8 cellular contexts compared by ENCODE assay signal in the genomic region with DNA sequence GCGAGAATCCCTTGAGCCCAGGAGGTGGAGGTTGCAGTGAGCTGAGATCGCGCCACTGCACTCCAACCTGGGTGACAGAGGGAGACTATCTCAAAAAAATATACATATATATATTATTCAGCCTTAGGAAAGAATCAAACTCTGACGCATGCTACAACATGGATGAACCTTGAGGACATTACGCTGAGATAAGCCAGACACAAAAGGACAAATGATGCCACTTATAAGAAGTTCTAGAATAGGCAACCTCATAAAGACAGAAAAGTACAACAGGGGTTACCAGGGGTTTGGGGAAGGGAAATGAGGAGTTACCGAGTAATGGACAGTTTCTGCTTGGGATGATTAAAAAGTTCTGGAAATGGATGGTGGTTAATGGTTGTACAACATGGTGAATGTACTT. TPM values are rescaled to one million over a fixed set of nuclear protein-coding genes. Genes with fewer than 3 reads are reported as not detected.
A peak's percentile ranks its signal among the peaks of the same experiment; 100 is the strongest.
DNase-seq lines count a peak whose midpoint lies in the region; ATAC-seq, FAIRE-seq and TF ChIP-seq lines count a peak whose summit lies in the region.

No MANE protein-coding gene starts in this region.

- peak overlapping the region; percentile 81 for H3K27ac Mint-ChIP-seq in stimulated activated naive CD8-positive, alpha-beta T cell treated with anti-CD3 and anti-CD28 coated beads, Interleukin-15, Interleukin-2, amounts not matched to agents 100 ng/mL and 50 ng/mL, for 24 hours

- no peak for TF ChIP-seq CTCF in bronchial epithelial cell (IDR thresholded peaks at IDR 0.05; ENCODE audit: insufficient read depth, low read length, severe bottlenecking)
- TF ChIP-seq CTCF in mucosa of descending colon (IDR thresholded peaks at IDR 0.05) = no peak

- H3K9me3 Mint-ChIP-seq in stimulated activated naive CD8-positive, alpha-beta T cell treated with anti-CD3 and anti-CD28 coated beads, Interleukin-15, Interleukin-2, amounts not matched to agents 100 ng/mL and 50 ng/mL, for 24 hours = no peaks in the 10 kb centered on the region

- peak overlapping the region; percentile 87 for H3K4me3 ChIP-seq in bronchial epithelial cell (ENCODE audit: low read depth, low read length)
- H3K4me3 ChIP-seq in mucosa of descending colon = peak overlapping the region; percentile 37

- H3K36me3 Mint-ChIP-seq in stimulated activated naive CD8-positive, alpha-beta T cell treated with anti-CD3 and anti-CD28 coated beads, Interleukin-15, Interleukin-2, amounts not matched to agents 100 ng/mL and 50 ng/mL, for 24 hours (ENCODE audit: low read depth) = peaks cover 29% of the 10 kb centered on the region

- H3K27me3 Mint-ChIP-seq in stimulated activated naive CD8-positive, alpha-beta T cell treated with anti-CD3 and anti-CD28 coated beads, Interleukin-15, Interleukin-2, amounts not matched to agents 100 ng/mL and 50 ng/mL, for 24 hours = no peaks in the 10 kb centered on the region

- peaks cover 1% of the 10 kb centered on the region for H3K27me3 ChIP-seq in bronchial epithelial cell (ENCODE audit: control insufficient read depth, insufficient read depth, low read length)

- no peaks in the 10 kb centered on the region for H3K9me3 ChIP-seq in mucosa of descending colon

- intact Hi-C loops in mucosa of descending colon (cut with DNase I, micrococcal nuclease) = loop anchor here in 1 of 2 donors (10.0 kb wide), 1 partner anchor 102 kb away; a partner anchor contains a TSS

- no peak for DNase-seq in stimulated activated naive CD8-positive, alpha-beta T cell treated with anti-CD3 and anti-CD28 coated beads, Interleukin-15, Interleukin-2, amounts not matched to agents 100 U/mL and 50 U/mL, for 24 hours
- DNase-seq in bronchial epithelial cell (ENCODE audit: low read depth) (no peak), mucosa of descending colon (no peak), nucleus accumbens (lab: John Stamatoyannopoulos, UW) (no peak), RPMI8226 (no peak)
- DNase-seq in stimulated activated CD4-positive, alpha-beta T cell treated with anti-CD3 and anti-CD28 coated beads, Interleukin-4, amount 100 ng/mL, for 1 hour = no peak

- peak overlapping the region; percentile 95 for H3K4me3 Mint-ChIP-seq in stimulated activated naive CD8-positive, alpha-beta T cell treated with anti-CD3 and anti-CD28 coated beads, Interleukin-15, Interleukin-2, amounts not matched to agents 100 ng/mL and 50 ng/mL, for 24 hours

- H3K4me1 Mint-ChIP-seq in stimulated activated naive CD8-positive, alpha-beta T cell treated with anti-CD3 and anti-CD28 coated beads, Interleukin-15, Interleukin-2, amounts not matched to agents 100 ng/mL and 50 ng/mL, for 24 hours (ENCODE audit: low read depth) = peaks cover 26% of the 10 kb centered on the region

- H3K4me1 ChIP-seq in mucosa of descending colon (ENCODE audit: low read depth) = peaks cover 23% of the 10 kb centered on the region

- FAIRE-seq in bronchial epithelial cell (lab: Jason Lieb, UNC) = no peak

- no peak for ATAC-seq in stimulated activated naive CD8-positive, alpha-beta T cell treated with anti-CD3 and anti-CD28 coated beads, Interleukin-15, Interleukin-2, amounts not matched to agents 100 U/mL and 50 U/mL, for 24 hours
- no peak for ATAC-seq in mucosa of descending colon
- ATAC-seq in HG03196 (IDR thresholded peaks at IDR 0.05; ENCODE audit: unreplicated experiment) = no peak

- peaks cover 10% of the 10 kb centered on the region for H3K36me3 ChIP-seq in bronchial epithelial cell (ENCODE audit: control insufficient read depth, insufficient read depth, low read length)
- H3K36me3 ChIP-seq in mucosa of descending colon (ENCODE audit: low read depth) = no peaks in the 10 kb centered on the region

RNA-seq across cellular contexts. Expression of a gene that starts 0.7 kb away (rescaled TPM):
- total RNA-seq in bronchial epithelial cell = 32.4 and 37.5 TPM in 2 replicates
- total RNA-seq in mucosa of descending colon = 10 to 100 TPM; 65.0 to 69.6 (median 66.6) TPM

RNA-seq across cellular contexts. Expression of a gene that starts 59.0 kb away (rescaled TPM):
- total RNA-seq in bronchial epithelial cell (3.9 and 5.0 TPM in 2 replicates), mucosa of descending colon (10 to 100 TPM in 1 of 3 donors, 1 to 10 TPM in 2; 6.5 to 11.4 (median 8.7) TPM)
